Comparison of ENCODE assay signal across 8 cellular contexts in the genomic region with DNA sequence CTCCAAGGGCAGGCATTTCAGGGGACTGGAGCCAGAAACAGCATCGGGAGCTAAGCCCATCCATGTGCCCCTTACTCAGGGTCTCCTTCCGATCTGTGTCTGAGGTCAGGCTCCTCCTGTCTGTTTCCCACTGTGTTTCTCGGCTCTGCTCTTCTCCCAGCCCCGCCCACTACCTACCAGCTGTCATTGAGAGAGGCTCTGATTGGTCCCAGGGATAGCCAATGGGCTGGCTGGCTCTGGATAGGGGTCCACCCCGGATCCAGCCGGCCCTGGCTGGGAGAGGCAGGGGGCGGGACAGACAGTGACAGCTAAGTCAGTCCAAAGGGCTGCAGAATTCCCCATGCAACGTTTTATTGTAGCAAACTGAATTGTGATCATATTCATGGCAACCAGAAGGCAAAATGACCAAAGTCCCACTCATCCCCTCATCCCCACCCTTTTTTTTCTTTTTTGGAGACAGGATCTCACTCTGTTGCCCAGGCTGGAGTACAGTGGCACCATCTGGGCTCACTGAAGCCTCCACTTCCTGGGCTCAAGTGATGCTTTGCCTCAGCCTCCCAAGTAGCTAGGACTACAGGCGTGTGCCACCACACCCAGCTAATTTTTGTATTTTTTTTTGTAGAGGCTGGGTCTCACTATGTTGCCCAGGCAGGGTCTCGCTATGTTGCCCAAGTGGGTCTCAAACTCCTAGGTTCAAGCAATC.
DNase-seq lines count a peak whose midpoint lies in the region; FAIRE-seq and TF ChIP-seq lines count a peak whose summit lies in the region.

No MANE protein-coding gene starts in this region.

- H3K27me3 Mint-ChIP-seq in activated naive CD4-positive, alpha-beta T cell treated with anti-CD3 and anti-CD28 coated beads, Interleukin-2, amount 10 ng/mL, durations not matched to agents 7 days and 5 days: peaks cover 3% of the 10 kb centered on the region

- H3K4me3 Mint-ChIP-seq in activated naive CD4-positive, alpha-beta T cell treated with anti-CD3 and anti-CD28 coated beads, Interleukin-2, amount 10 ng/mL, durations not matched to agents 7 days and 5 days: no peak overlapping the region

- H3K4me1 Mint-ChIP-seq in activated naive CD4-positive, alpha-beta T cell treated with anti-CD3 and anti-CD28 coated beads, Interleukin-2, amount 10 ng/mL, durations not matched to agents 7 days and 5 days: no peaks in the 10 kb centered on the region

- DNase-seq in NCI-H2107 treated with DMSO at 0.1 percent for 48 hours (lab: John Stamatoyannopoulos, UW; ENCODE audit: unreplicated experiment) (peak; percentile 13), NCI-H2107 (lab: John Stamatoyannopoulos, UW) (no peak), SHP77 treated with DMSO at 0.1 percent for 48 hours (lab: John Stamatoyannopoulos, UW) (peak; percentile 85), glomerular visceral epithelial cell (ENCODE audit: extremely low spot score) (peak; percentile 32), retina (peak; percentile 66), GM12891 (ENCODE audit: insufficient read length, low spot score) (no peak), T-helper 2 cell (no peak)
- DNase-seq in activated naive CD4-positive, alpha-beta T cell treated with anti-CD3 and anti-CD28 coated beads, Interleukin-2, amount 10 ng/mL, durations not matched to agents 7 days and 5 days: no peak

- CTCF ChIA-PET in activated naive CD4-positive, alpha-beta T cell treated with anti-CD3 and anti-CD28 coated beads, Interleukin-2, amount 10 ng/mL, durations not matched to agents 7 days and 5 days (lab: Charles Lee): no interaction called here

- no peak for TF ChIP-seq POLR2A in GM12891 (IDR thresholded peaks at IDR 0.05; ENCODE audit: low read depth, low read length)

- no peaks in the 10 kb centered on the region for H3K9me3 Mint-ChIP-seq in activated naive CD4-positive, alpha-beta T cell treated with anti-CD3 and anti-CD28 coated beads, Interleukin-2, amount 10 ng/mL, durations not matched to agents 7 days and 5 days

- no peak for FAIRE-seq in GM12891 (lab: Jason Lieb, UNC)

- H3K27ac Mint-ChIP-seq in activated naive CD4-positive, alpha-beta T cell treated with anti-CD3 and anti-CD28 coated beads, Interleukin-2, amount 10 ng/mL, durations not matched to agents 7 days and 5 days: no peak overlapping the region

- no peaks in the 10 kb centered on the region for H3K36me3 Mint-ChIP-seq in activated naive CD4-positive, alpha-beta T cell treated with anti-CD3 and anti-CD28 coated beads, Interleukin-2, amount 10 ng/mL, durations not matched to agents 7 days and 5 days

TF ChIP-seq in GM12891, 5 proteins besides CTCF, POLR2A, EP300 and RAD21:
- no peak for TF ChIP-seq PAX5 (IDR thresholded peaks at IDR 0.05; ENCODE audit: insufficient read depth, low read length, severe bottlenecking)
- no peak for TF ChIP-seq POU2F2 (IDR thresholded peaks at IDR 0.05; ENCODE audit: low read depth, low read length)
- no peak for TF ChIP-seq TAF1 (IDR thresholded peaks at IDR 0.05; ENCODE audit: low read depth, low read length)
- TF ChIP-seq POLR2AphosphoS5 (IDR thresholded peaks at IDR 0.05; ENCODE audit: low read depth, low read length): no peak
- TF ChIP-seq SPI1 (IDR thresholded peaks at IDR 0.05; ENCODE audit: low read depth, low read length): no peak
TF ChIP-seq in GM12891: peak in this region for 0.

Comparison
In these comparisons a context has a peak if more than half of its experiments do, and no peak if none do; other contexts are left out.
1. DNase-seq: peak in NCI-H2107 treated with DMSO at 0.1 percent for 48 hours (single experiment), SHP77 treated with DMSO at 0.1 percent for 48 hours (single experiment), glomerular visceral epithelial cell (single experiment) and retina (single experiment); none in NCI-H2107 (single experiment), GM12891 (single experiment), T-helper 2 cell (0 of 5) and activated naive CD4-positive, alpha-beta T cell treated with anti-CD3 and anti-CD28 coated beads, Interleukin-2, amount 10 ng/mL, durations not matched to agents 7 days and 5 days (single experiment).